ENCODE assay signal across 35 cellular contexts in genomic region chr21:41805038-41805437, GRCh38. TPM values are rescaled to one million over a fixed set of nuclear protein-coding genes. Genes with fewer than 3 reads are reported as not detected.
"Had no signal": no experiment of that assay in that cellular context is flagged by ENCODE, and none has a peak within 500 bp of the region (broad histone marks: within the 10 kb centered on the region; RNA-seq: fewer than 3 reads in every experiment).

No MANE protein-coding gene starts in this region.

- DNase-seq: activated CD4-positive, alpha-beta memory T cell treated with anti-CD3 and anti-CD28 coated beads for 36 hours; activated CD4-positive, alpha-beta T cell treated with anti-CD3 and anti-CD28 coated beads for 36 hours; activated CD4-positive, alpha-beta T cell treated with anti-CD3 and anti-CD28 coated beads, Interleukin-2, amount 10 ng/mL, durations not matched to agents 24 days and 14 days; activated CD4-positive, CD25-positive, alpha-beta regulatory T cell; activated CD4-positive, CD25-positive, alpha-beta regulatory T cell treated with anti-CD3 and anti-CD28 coated beads, Interleukin-2, amount 50 U/mL, for 72 hours; activated CD8-positive, alpha-beta memory T cell treated with anti-CD3 and anti-CD28 coated beads, Interleukin-2, amount 10 ng/mL, durations not matched to agents 7 days and 5 days; activated CD8-positive, alpha-beta memory T cell treated with anti-CD3 and anti-CD28 coated beads, Interleukin-2, amount 50 U/mL, for 4 hours; activated CD8-positive, alpha-beta T cell treated with anti-CD3 and anti-CD28 coated beads, Interleukin-2, amount 10 ng/mL, durations not matched to agents 7 days and 5 days; activated effector memory CD4-positive, alpha-beta T cell treated with anti-CD3 and anti-CD28 coated beads, Interleukin-2, amount 50 U/mL, for 16 hours; activated naive CD4-positive, alpha-beta T cell treated with anti-CD3 and anti-CD28 coated beads for 36 hours; activated naive CD8-positive, alpha-beta T cell treated with anti-CD3 and anti-CD28 coated beads for 36 hours; activated naive CD8-positive, alpha-beta T cell treated with anti-CD3 and anti-CD28 coated beads, Interleukin-2, amount 50 U/mL, for 24 hours; activated T-cell treated with anti-CD3 and anti-CD28 coated beads, Interleukin-2, amount 50 U/mL, for 1 hour; central memory CD4-positive, alpha-beta T cell; cerebellar nuclear complex; colonic mucosa; effector CD8-positive, alpha-beta T cell; esophagus squamous epithelium; foreskin keratinocyte; gastrocnemius medialis; glutamatergic neuron; heart left ventricle; T-helper 1 cell; T-helper 17 cell; T1000 had no signal

- H3K4me3 ChIP-seq: ascending aorta, breast epithelium, cardiac muscle cell, colonic mucosa, esophagus squamous epithelium, gastrocnemius medialis, heart left ventricle had no signal

- H3K9me3 Mint-ChIP-seq: activated CD4-positive, alpha-beta memory T cell treated with anti-CD3 and anti-CD28 coated beads for 36 hours; activated naive CD4-positive, alpha-beta T cell treated with anti-CD3 and anti-CD28 coated beads for 36 hours; activated naive CD4-positive, alpha-beta T cell treated with anti-CD3 and anti-CD28 coated beads, Interleukin-2, amount 50 U/mL, for 24 hours; brain had no signal

- H3K27me3 ChIP-seq: ascending aorta, breast epithelium, cardiac muscle cell, colonic mucosa, esophagus squamous epithelium, foreskin keratinocyte, gastrocnemius medialis, heart left ventricle had no signal

- H3K27ac ChIP-seq: ascending aorta, breast epithelium, cardiac muscle cell, colonic mucosa, epithelial cell of prostate, esophagus squamous epithelium, foreskin keratinocyte, gastrocnemius medialis, heart left ventricle had no signal

- H3K36me3 ChIP-seq: breast epithelium, cardiac muscle cell, colonic mucosa had no signal

- H3K27me3 Mint-ChIP-seq: activated CD4-positive, alpha-beta memory T cell treated with anti-CD3 and anti-CD28 coated beads for 36 hours; activated CD4-positive, alpha-beta T cell treated with anti-CD3 and anti-CD28 coated beads for 36 hours; activated CD4-positive, alpha-beta T cell treated with anti-CD3 and anti-CD28 coated beads, Interleukin-2, amount 10 ng/mL, durations not matched to agents 24 days and 14 days; activated CD8-positive, alpha-beta memory T cell treated with anti-CD3 and anti-CD28 coated beads, Interleukin-2, amount 10 ng/mL, durations not matched to agents 7 days and 5 days; activated naive CD4-positive, alpha-beta T cell treated with anti-CD3 and anti-CD28 coated beads, Interleukin-2, amount 50 U/mL, for 24 hours; activated naive CD8-positive, alpha-beta T cell treated with anti-CD3 and anti-CD28 coated beads, Interleukin-2, amount 50 U/mL, for 24 hours; T-helper 17 cell had no signal

- H3K4me1 Mint-ChIP-seq: activated CD4-positive, alpha-beta T cell treated with anti-CD3 and anti-CD28 coated beads for 36 hours; activated naive CD4-positive, alpha-beta T cell treated with anti-CD3 and anti-CD28 coated beads, Interleukin-2, amount 50 U/mL, for 24 hours; activated naive CD8-positive, alpha-beta T cell treated with anti-CD3 and anti-CD28 coated beads for 36 hours; brain had no signal

- H3K4me1 ChIP-seq: colonic mucosa, foreskin keratinocyte had no signal

- H3K9me3 ChIP-seq: ascending aorta, breast epithelium, colonic mucosa, esophagus squamous epithelium, gastrocnemius medialis, heart left ventricle had no signal

- ATAC-seq: activated CD4-positive, alpha-beta T cell treated with anti-CD3 and anti-CD28 coated beads for 36 hours; activated CD8-positive, alpha-beta memory T cell treated with anti-CD3 and anti-CD28 coated beads, Interleukin-2, amount 10 ng/mL, durations not matched to agents 7 days and 5 days; activated CD8-positive, alpha-beta T cell treated with anti-CD3 and anti-CD28 coated beads, Interleukin-2, amount 10 ng/mL, durations not matched to agents 7 days and 5 days; activated naive CD8-positive, alpha-beta T cell treated with anti-CD3 and anti-CD28 coated beads, Interleukin-2, amount 50 U/mL, for 24 hours; foreskin keratinocyte; gastrocnemius medialis; heart left ventricle; T-helper 17 cell had no signal

- H3K4me3 Mint-ChIP-seq: activated CD4-positive, alpha-beta memory T cell treated with anti-CD3 and anti-CD28 coated beads for 36 hours; activated CD4-positive, alpha-beta T cell treated with anti-CD3 and anti-CD28 coated beads for 36 hours; activated CD4-positive, alpha-beta T cell treated with anti-CD3 and anti-CD28 coated beads, Interleukin-2, amount 10 ng/mL, durations not matched to agents 24 days and 14 days; activated CD8-positive, alpha-beta memory T cell treated with anti-CD3 and anti-CD28 coated beads, Interleukin-2, amount 10 ng/mL, durations not matched to agents 7 days and 5 days; activated CD8-positive, alpha-beta T cell treated with anti-CD3 and anti-CD28 coated beads, Interleukin-2, amount 10 ng/mL, durations not matched to agents 7 days and 5 days; activated naive CD4-positive, alpha-beta T cell treated with anti-CD3 and anti-CD28 coated beads for 36 hours; activated naive CD4-positive, alpha-beta T cell treated with anti-CD3 and anti-CD28 coated beads, Interleukin-2, amount 50 U/mL, for 24 hours; activated naive CD8-positive, alpha-beta T cell treated with anti-CD3 and anti-CD28 coated beads for 36 hours; activated naive CD8-positive, alpha-beta T cell treated with anti-CD3 and anti-CD28 coated beads, Interleukin-2, amount 50 U/mL, for 24 hours; brain; T-helper 17 cell; T-helper 2 cell treated with Interferon-gamma antibody and Interleukin-4, amounts not matched to agents 5 μg/mL and 100 μg/mL, for 36 hours had no signal

- H3K27ac Mint-ChIP-seq: activated CD4-positive, alpha-beta memory T cell treated with anti-CD3 and anti-CD28 coated beads for 36 hours; activated CD4-positive, alpha-beta T cell treated with anti-CD3 and anti-CD28 coated beads for 36 hours; activated CD4-positive, alpha-beta T cell treated with anti-CD3 and anti-CD28 coated beads, Interleukin-2, amount 10 ng/mL, durations not matched to agents 24 days and 14 days; activated CD8-positive, alpha-beta memory T cell treated with anti-CD3 and anti-CD28 coated beads, Interleukin-2, amount 10 ng/mL, durations not matched to agents 7 days and 5 days; activated CD8-positive, alpha-beta T cell treated with anti-CD3 and anti-CD28 coated beads, Interleukin-2, amount 10 ng/mL, durations not matched to agents 7 days and 5 days; activated naive CD4-positive, alpha-beta T cell treated with anti-CD3 and anti-CD28 coated beads for 36 hours; activated naive CD4-positive, alpha-beta T cell treated with anti-CD3 and anti-CD28 coated beads, Interleukin-2, amount 50 U/mL, for 24 hours; activated naive CD8-positive, alpha-beta T cell treated with anti-CD3 and anti-CD28 coated beads, Interleukin-2, amount 50 U/mL, for 24 hours; brain; T-helper 17 cell; T-helper 2 cell treated with Interferon-gamma antibody and Interleukin-4, amounts not matched to agents 5 μg/mL and 100 μg/mL, for 36 hours had no signal

RNA-seq across cellular contexts. Expression of gene RIPK4, which starts 38.2 kb away (rescaled TPM):
- total RNA-seq: activated CD4-positive, alpha-beta T cell treated with anti-CD3 and anti-CD28 coated beads, Interleukin-2, amount 10 ng/mL, durations not matched to agents 24 days and 14 days; activated CD8-positive, alpha-beta memory T cell treated with anti-CD3 and anti-CD28 coated beads, Interleukin-2, amount 10 ng/mL, durations not matched to agents 7 days and 5 days; activated CD8-positive, alpha-beta T cell treated with anti-CD3 and anti-CD28 coated beads, Interleukin-2, amount 10 ng/mL, durations not matched to agents 7 days and 5 days; activated T-helper 2 cell treated with anti-CD3 and anti-CD28 coated beads, Interferon-gamma antibody, Interleukin-2, Interleukin-4, amounts not matched to agents 10 μg/mL and 5 μg/mL and 100 μg/mL, durations not matched to agents 14 hours and 24 hours and 36 hours; endothelial cell of umbilical vein had no signal
- polyA plus RNA-seq: endothelial cell of umbilical vein, fibroblast of lung had no signal
